In genomic region chr15:64149424-64150235, GRCh38 we compare ENCODE assay signal across 8 cellular contexts. TPM values are rescaled to one million over a fixed set of nuclear protein-coding genes. Genes with fewer than 3 reads are reported as not detected.
A peak's percentile ranks its signal among the peaks of the same experiment; 100 is the strongest.
DNase-seq lines count a peak whose midpoint lies in the region; ATAC-seq and TF ChIP-seq lines count a peak whose summit lies in the region.

No MANE protein-coding gene starts in this region.

- no peaks in the 10 kb centered on the region for H3K9me3 Mint-ChIP-seq in brain

- H3K4me1 ChIP-seq in uterus = peaks cover 0 to 24% of the 10 kb centered on the region in 2 donors

- H3K4me3 Mint-ChIP-seq in brain = peak overlapping the region in 4 of 5 experiments; percentile 2 to 83 (median 50)

- H3K4me1 Mint-ChIP-seq in brain = peaks cover 29% of the 10 kb centered on the region

- intact Hi-C loops in uterus (cut with DNase I; ENCODE audit: low total_unique reads) = no loop called here

- H3K27ac Mint-ChIP-seq in brain = no peak overlapping the region

- peaks cover 12% of the 10 kb centered on the region for H3K27me3 Mint-ChIP-seq in brain

- no peaks in the 10 kb centered on the region for H3K9me3 ChIP-seq in uterus

- no peaks in the 10 kb centered on the region for H3K36me3 ChIP-seq in uterus

- peaks cover 0 to 10% of the 10 kb centered on the region in 2 donors for H3K27me3 ChIP-seq in uterus

- H3K27ac ChIP-seq in uterus = no peak overlapping the region

- no peak for TF ChIP-seq POLR2A in uterus (IDR thresholded peaks at IDR 0.05)

- no peak for TF ChIP-seq CTCF in brain (conservative IDR thresholded peaks at IDR 0.05)
- peak; percentile 16 for TF ChIP-seq CTCF in retinal pigment epithelial cell (conservative IDR thresholded peaks at IDR 0.05; ENCODE audit: low read depth, low read length)
- TF ChIP-seq CTCF in uterus (IDR thresholded peaks at IDR 0.05) = no peak

- ATAC-seq in GM18873 (IDR thresholded peaks at IDR 0.05; ENCODE audit: low FRiP score, unreplicated experiment) = no peak

- H3K4me3 ChIP-seq in retinal pigment epithelial cell (ENCODE audit: low read length) = no peak overlapping the region
- H3K4me3 ChIP-seq in uterus = no peak overlapping the region

- H3K36me3 Mint-ChIP-seq in brain = peaks cover 14% of the 10 kb centered on the region

- DNase-seq in SKM-1 treated with dmso at 0.1 percent for 144 hours (lab: John Stamatoyannopoulos, UW; ENCODE audit: unreplicated experiment) (peak; percentile 14), SKM-1 (lab: John Stamatoyannopoulos, UW; ENCODE audit: unreplicated experiment) (no peak), LHCN-M2 (ENCODE audit: low read depth) (peak; percentile 40), retinal pigment epithelial cell (ENCODE audit: low read depth) (no peak), NCI-H2029 treated with DMSO at 0.1 percent for 48 hours (lab: John Stamatoyannopoulos, UW) (no peak), uterus (no peak)

RNA-seq across cellular contexts. Expression of gene SNX22, which starts 1.9 kb away (rescaled TPM):
- 0.06 TPM in 1 of 2 replicates, not detected in the other for total RNA-seq in LHCN-M2 (2014; rRNA removed)
- polyA plus RNA-seq in LHCN-M2 (2012) = 1.2 TPM
- polyA plus RNA-seq in brain (ENCODE audit: insufficient read depth, low read depth, low replicate concordance) = 13.4 TPM
- 1 to 10 TPM in 1 of 4 donors, under 1 TPM in 1, not detected in 2; 0.55 to 1.7 TPM for total RNA-seq in uterus

RNA-seq across cellular contexts. Expression of gene PPIB, which starts 13.2 kb away (rescaled TPM):
- total RNA-seq in LHCN-M2 (2014; rRNA removed) (478 and 568 TPM in 2 replicates), uterus (100 to 1,000 TPM; 309 to 914 (median 465) TPM)
- polyA plus RNA-seq in LHCN-M2 (2012) = 872 TPM
- polyA plus RNA-seq in brain (ENCODE audit: insufficient read depth, low read depth, low replicate concordance) = 332 TPM

RNA-seq across cellular contexts. Expression of gene SNX1, which starts 53.8 kb away (rescaled TPM):
- total RNA-seq in LHCN-M2 (2014; rRNA removed) = 31.5 and 42.9 TPM in 2 replicates
- polyA plus RNA-seq in LHCN-M2 (2012) = 52.9 TPM
- 72.4 TPM for polyA plus RNA-seq in brain (ENCODE audit: insufficient read depth, low read depth, low replicate concordance)
- total RNA-seq in uterus = 100 to 1,000 TPM in 2 of 4 donors, 10 to 100 TPM in 2; 74.5 to 178 (median 95.5) TPM

RNA-seq across cellular contexts. Expression of gene CIAO2A, which starts 56.0 kb away (rescaled TPM):
- total RNA-seq in LHCN-M2 (2014; rRNA removed) = 90.8 and 105 TPM in 2 replicates
- 35.1 TPM for polyA plus RNA-seq in LHCN-M2 (2012)
- 29.1 TPM for polyA plus RNA-seq in brain (ENCODE audit: insufficient read depth, low read depth, low replicate concordance)
- total RNA-seq in uterus = 10 to 100 TPM; 21.4 to 53.8 (median 34.3) TPM

Comparison
In these comparisons a context has a peak if more than half of its experiments do, and no peak if none do; other contexts are left out.
1. DNase-seq: peak in SKM-1 treated with dmso at 0.1 percent for 144 hours (single experiment) and LHCN-M2 (single experiment); none in SKM-1 (single experiment), retinal pigment epithelial cell (single experiment), NCI-H2029 treated with DMSO at 0.1 percent for 48 hours (single experiment) and uterus (0 of 2).